9 cellular contexts compared by ENCODE assay signal in genomic region chr1:8120693-8121260, GRCh38.
A peak's percentile ranks its signal among the peaks of the same experiment; 100 is the strongest.
DNase-seq lines count a peak whose midpoint lies in the region; ATAC-seq, FAIRE-seq and TF ChIP-seq lines count a peak whose summit lies in the region.
"Had no signal": no experiment of that assay in that cellular context is flagged by ENCODE, and none has a peak within 500 bp of the region (broad histone marks: within the 10 kb centered on the region; RNA-seq: fewer than 3 reads in every experiment).

No MANE protein-coding gene starts in this region.

- no peak overlapping the region for H3K27ac Mint-ChIP-seq in astrocyte (ENCODE audit: unreplicated experiment)

- H3K27ac ChIP-seq in astrocyte (ENCODE audit: low read depth, low read length), result peak overlapping the region; percentile 80
- peak overlapping the region; percentile 84 for H3K27ac ChIP-seq in suprapubic skin
- H3K27ac ChIP-seq in small intestine (ENCODE audit: low read depth in 1 of 2, low read length in 1 of 2), result peak overlapping the region in 1 of 2 donors; percentile 86

- H3K36me3 Mint-ChIP-seq in astrocyte (ENCODE audit: low read depth, unreplicated experiment), result peaks cover 2% of the 10 kb centered on the region

- H3K4me2 ChIP-seq in astrocyte (ENCODE audit: low read length), result peak overlapping the region; percentile 52

- TF ChIP-seq EP300 in suprapubic skin (IDR thresholded peaks at IDR 0.05), result no peak

- peaks cover 27% of the 10 kb centered on the region for H3K4me1 Mint-ChIP-seq in astrocyte (ENCODE audit: low read depth, unreplicated experiment)
- H3K4me1 Mint-ChIP-seq: central memory CD8-positive, alpha-beta T cell had no signal

- peak; percentile 15 for DNase-seq in SIG-M5 treated with dmso at 0.1 percent for 504 hours (lab: John Stamatoyannopoulos, UW; ENCODE audit: unreplicated experiment)
- DNase-seq in SIG-M5 (lab: John Stamatoyannopoulos, UW), result no peak
- DNase-seq in astrocyte (ENCODE audit: low read depth), result peak; percentile 63
- no peak for DNase-seq in left lobe of liver (ENCODE audit: low spot score)
- DNase-seq in suprapubic skin (ENCODE audit: low spot score in 2 of 2), result peak in 1 of 2 donors; percentile 50
- DNase-seq in small intestine, result no peak
- no peak for DNase-seq in stimulated activated CD8-positive, alpha-beta memory T cell treated with anti-CD3 and anti-CD28 coated beads, Interleukin-4, amount 100 ng/mL, for 48 hours
- no peak for DNase-seq in activated naive CD4-positive, alpha-beta T cell (lab: John Stamatoyannopoulos, UW)

- ATAC-seq in left lobe of liver, result peak; percentile 12

- H3K27me3 ChIP-seq in astrocyte (ENCODE audit: insufficient read depth, low read length) (no peaks in the 10 kb centered on the region), suprapubic skin (no peaks in the 10 kb centered on the region), small intestine (ENCODE audit: control insufficient read depth in 2 of 2, insufficient read depth in 2 of 2, low read length in 2 of 2) (no peaks in the 10 kb centered on the region)

- TF ChIP-seq CTCF in astrocyte (IDR thresholded peaks at IDR 0.05; ENCODE audit: insufficient read depth, low read depth, low read length) (no peak), suprapubic skin (IDR thresholded peaks at IDR 0.05) (no peak)

- H4K20me1 ChIP-seq in astrocyte (ENCODE audit: insufficient read depth, low read length), result no peaks in the 10 kb centered on the region

- FAIRE-seq in astrocyte (lab: Jason Lieb, UNC) (no peak), small intestine (lab: Jason Lieb, UNC) (no peak)

- no peaks in the 10 kb centered on the region for H3K27me3 Mint-ChIP-seq in astrocyte (ENCODE audit: low read depth, unreplicated experiment)
- H3K27me3 Mint-ChIP-seq: central memory CD8-positive, alpha-beta T cell had no signal

- no peak for TF ChIP-seq POLR2A in suprapubic skin (IDR thresholded peaks at IDR 0.05)

- H3K4me1 ChIP-seq in astrocyte (ENCODE audit: insufficient read depth, low read length) (peaks cover 42% of the 10 kb centered on the region), suprapubic skin (peaks cover 38% of the 10 kb centered on the region), small intestine (ENCODE audit: control insufficient read depth in 2 of 2, insufficient read depth in 1 of 2, low read depth in 1 of 2, low read length in 1 of 2) (peaks cover 0 to 7% of the 10 kb centered on the region in 2 donors)

- 47% methylated on average over 10 of the region's 10 CpGs for WGBS in suprapubic skin
- 9 to 14% (median 12%) methylated on average over 10 of the region's 10 CpGs for WGBS in small intestine, 3 donors

- no peaks in the 10 kb centered on the region for H3K79me2 ChIP-seq in astrocyte (ENCODE audit: insufficient read depth, low read length)

- peak overlapping the region; percentile 55 for H2AFZ ChIP-seq in astrocyte (ENCODE audit: low read depth, low read length)

- H3K9ac ChIP-seq in astrocyte (ENCODE audit: low read length), result peak overlapping the region; percentile 65

- H3K4me3 Mint-ChIP-seq in astrocyte (ENCODE audit: unreplicated experiment), result no peak overlapping the region
- H3K4me3 Mint-ChIP-seq: central memory CD8-positive, alpha-beta T cell had no signal

- H3K36me3 ChIP-seq in astrocyte (ENCODE audit: insufficient read depth, low read length), result no peaks in the 10 kb centered on the region
- no peaks in the 10 kb centered on the region for H3K36me3 ChIP-seq in suprapubic skin
- H3K36me3 ChIP-seq in small intestine (ENCODE audit: control insufficient read depth in 2 of 2, insufficient read depth in 2 of 2, low read length in 2 of 2), result no peaks in the 10 kb centered on the region

- peaks cover 8% of the 10 kb centered on the region for H3K9me3 Mint-ChIP-seq in astrocyte (ENCODE audit: unreplicated experiment)
- H3K9me3 Mint-ChIP-seq: central memory CD8-positive, alpha-beta T cell had no signal

- H3K9me3 ChIP-seq in astrocyte (ENCODE audit: insufficient read depth, low read depth, low read length), result peaks cover 4% of the 10 kb centered on the region
- no peaks in the 10 kb centered on the region for H3K9me3 ChIP-seq in suprapubic skin
- no peaks in the 10 kb centered on the region for H3K9me3 ChIP-seq in small intestine (ENCODE audit: control insufficient read depth, low read depth)

- H3K4me3 ChIP-seq in astrocyte (ENCODE audit: insufficient read depth, low read depth, low read length) (no peak overlapping the region), suprapubic skin (no peak overlapping the region), small intestine (ENCODE audit: low read depth in 1 of 2, low read length in 2 of 2) (no peak overlapping the region)

Comparison
In these comparisons a context has a peak if more than half of its experiments do, and no peak if none do; other contexts are left out.
1. DNase-seq: peak in SIG-M5 treated with dmso at 0.1 percent for 504 hours (single experiment) and astrocyte (single experiment); none in SIG-M5 (single experiment), left lobe of liver (single experiment), small intestine (single experiment), stimulated activated CD8-positive, alpha-beta memory T cell treated with anti-CD3 and anti-CD28 coated beads, Interleukin-4, amount 100 ng/mL, for 48 hours (single experiment) and activated naive CD4-positive, alpha-beta T cell (0 of 4).